8 cellular contexts compared by ENCODE assay signal in genomic region chr12:130041983-130042812, GRCh38.
A peak's percentile ranks its signal among the peaks of the same experiment; 100 is the strongest.
DNase-seq lines count a peak whose midpoint lies in the region; ATAC-seq and TF ChIP-seq lines count a peak whose summit lies in the region.

No MANE protein-coding gene starts in this region.

- POLR2A ChIA-PET in A673 (lab: Charles Lee; ENCODE audit: low non-redundant PET): no interaction called here

- H3K27me3 ChIP-seq in A673 (replicated peaks; ENCODE audit: insufficient read depth, low read depth, low read length, poor library complexity) (peaks cover 24% of the 10 kb centered on the region), heart right ventricle (peaks cover 14 to 94% (median 76%) of the 10 kb centered on the region in 7 donors), smooth muscle cell (ENCODE audit: low read depth) (peaks cover 54% of the 10 kb centered on the region)

- no peaks in the 10 kb centered on the region for H3K79me2 ChIP-seq in smooth muscle cell (ENCODE audit: low read depth)

- no peak overlapping the region for H2AFZ ChIP-seq in smooth muscle cell (ENCODE audit: low read depth)

- CTCF ChIA-PET in A673 (lab: Charles Lee): no interaction called here

- peaks cover 1% of the 10 kb centered on the region; the same call in 1 of the 2 replicates for H3K27me3 Mint-ChIP-seq in HFFc6 (ENCODE audit: insufficient read depth)

- peaks cover 63% of the 10 kb centered on the region for H3K9me3 Mint-ChIP-seq in HFFc6

- DNase-seq in A673 (ENCODE audit: low spot score): no peak
- no peak for DNase-seq in HFFc6
- peak; percentile 34 for DNase-seq in activated CD8-positive, alpha-beta memory T cell treated with anti-CD3 and anti-CD28 coated beads, Interleukin-2, amount 50 U/mL, for 4 hours
- DNase-seq in heart right ventricle: peak in 1 of 2 donors; percentile 37
- no peak for DNase-seq in smooth muscle cell (lab: John Stamatoyannopoulos, UW; ENCODE audit: unreplicated experiment)
- no peak for DNase-seq in GM19240 (ENCODE audit: insufficient read length, low spot score)

- H3K4me3 Mint-ChIP-seq in HFFc6: no peak overlapping the region

- peak; percentile 55 for TF ChIP-seq CTCF in A673 (conservative IDR thresholded peaks at IDR 0.05; ENCODE audit: low read depth, low read length)
- peak; percentile 43; the same call in 1 of the 2 replicates for TF ChIP-seq CTCF in HFFc6 (IDR thresholded peaks at IDR 0.05)
- TF ChIP-seq CTCF in heart right ventricle (IDR thresholded peaks at IDR 0.05): peak; percentile 42 to 80 (median 72)
- TF ChIP-seq CTCF in smooth muscle cell (IDR thresholded peaks at IDR 0.05; ENCODE audit: borderline replicate concordance, insufficient read depth, poor library complexity, severe bottlenecking): peak; percentile 94

- H3K27ac Mint-ChIP-seq in HFFc6: no peak overlapping the region

- H3K36me3 ChIP-seq in A673 (ENCODE audit: insufficient read depth, low read length, poor library complexity, severe bottlenecking) (no peaks in the 10 kb centered on the region), heart right ventricle (no peaks in the 10 kb centered on the region), smooth muscle cell (ENCODE audit: low read depth) (no peaks in the 10 kb centered on the region)

- no peaks in the 10 kb centered on the region for H3K9me3 ChIP-seq in A673 (ENCODE audit: low read depth, low read length, poor library complexity, severe bottlenecking)
- H3K9me3 ChIP-seq in heart right ventricle: no peaks in the 10 kb centered on the region
- no peaks in the 10 kb centered on the region for H3K9me3 ChIP-seq in smooth muscle cell (replicated peaks; ENCODE audit: low read depth)

- H3K27ac ChIP-seq in A673 (ENCODE audit: low read depth, low read length, poor library complexity, severe bottlenecking) (no peak overlapping the region), heart right ventricle (no peak overlapping the region), smooth muscle cell (ENCODE audit: low read depth) (no peak overlapping the region)

- no peaks in the 10 kb centered on the region for H4K20me1 ChIP-seq in smooth muscle cell (ENCODE audit: low read depth)

- ATAC-seq in heart right ventricle: peak in 1 of 8 donors; percentile 25
- ATAC-seq in GM21515 (IDR thresholded peaks at IDR 0.05; ENCODE audit: unreplicated experiment): no peak
- no peak for ATAC-seq in GM18517 (IDR thresholded peaks at IDR 0.05; ENCODE audit: unreplicated experiment)

- H3K9ac ChIP-seq in smooth muscle cell (ENCODE audit: low read depth): no peak overlapping the region

- H3K4me1 ChIP-seq in A673 (ENCODE audit: insufficient read depth, low read length, poor library complexity, severe bottlenecking) (no peaks in the 10 kb centered on the region), heart right ventricle (no peaks in the 10 kb centered on the region), smooth muscle cell (ENCODE audit: low read depth) (peaks cover 5% of the 10 kb centered on the region)

- peaks cover 3% of the 10 kb centered on the region for H3F3A ChIP-seq in smooth muscle cell (ENCODE audit: low read depth)

- no peak overlapping the region for H3K4me3 ChIP-seq in A673 (ENCODE audit: low read depth, low read length, poor library complexity, severe bottlenecking)
- no peak overlapping the region for H3K4me3 ChIP-seq in heart right ventricle
- no peak overlapping the region for H3K4me3 ChIP-seq in smooth muscle cell

- 10 to 13% methylated on average over 52 of the region's 52 CpGs for WGBS in heart right ventricle, 2 donors
- 23% methylated on average over 40 of the region's 52 CpGs for WGBS in smooth muscle cell (ENCODE audit: low lambda C conversion rate)

- no peak overlapping the region for H3K4me2 ChIP-seq in smooth muscle cell

- H3K4me1 Mint-ChIP-seq in HFFc6 (ENCODE audit: low read depth): no peaks in the 10 kb centered on the region

- no TSS peak for BruUV-seq in A673 (replicated peaks; lab: Mats Ljungman, UMichigan)

- intact Hi-C loops in A673 (cut with micrococcal nuclease; ENCODE audit: unreplicated experiment) (no loop called here), heart right ventricle (cut with DNase I) (loop anchor here in 5 of 10 donors (10.0 kb wide), 2 partner anchors 703 to 713 kb away; no protein-coding TSS in a partner anchor)

- peaks cover 9% of the 10 kb centered on the region for H3K36me3 Mint-ChIP-seq in HFFc6 (ENCODE audit: low read depth)

Comparison
In these comparisons a context has a peak if more than half of its experiments do, and no peak if none do; other contexts are left out.
1. CTCF ChIP-seq: peak in every context shown above with its lines; median percentile 94 in smooth muscle cell; 72 in heart right ventricle; 55 in A673; 43 in HFFc6.